In the genomic region with DNA sequence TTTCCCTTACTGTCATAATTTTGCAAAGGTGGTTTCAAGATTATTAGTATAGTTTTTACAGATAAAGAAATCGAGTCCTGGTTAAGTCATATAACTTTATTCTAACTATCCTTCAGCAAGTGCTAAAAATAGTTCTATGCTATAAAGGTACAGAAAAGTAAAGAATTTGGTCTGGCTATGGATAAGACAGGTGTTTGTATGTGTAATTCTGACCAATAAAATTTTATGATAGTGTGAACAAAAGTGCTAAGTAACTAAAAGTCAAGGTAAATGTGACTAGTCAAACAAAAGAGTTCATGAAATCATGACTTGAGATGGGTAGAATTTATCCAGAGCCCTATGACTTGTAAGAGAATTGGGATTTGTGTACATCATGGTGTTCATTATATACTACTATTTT, we compare ENCODE assay signal across 23 cellular contexts.
A peak's percentile ranks its signal among the peaks of the same experiment; 100 is the strongest.
DNase-seq lines count a peak whose midpoint lies in the region; ATAC-seq, FAIRE-seq and TF ChIP-seq lines count a peak whose summit lies in the region.
"Had no signal": no experiment of that assay in that cellular context is flagged by ENCODE, and none has a peak within 500 bp of the region (broad histone marks: within the 10 kb centered on the region; RNA-seq: fewer than 3 reads in every experiment).

No MANE protein-coding gene starts in this region.

- in situ Hi-C loops in HAP-1 (cut with MboI; ENCODE audit: low sequenced_read_pairs): no loop called here

- no peak overlapping the region for H3K4me3 ChIP-seq in OCI-LY1 (ENCODE audit: low read depth, low read length, poor library complexity, severe bottlenecking)
- no peak overlapping the region for H3K4me3 ChIP-seq in colonic mucosa
- H3K4me3 ChIP-seq in pancreas: no peak overlapping the region
- H3K4me3 ChIP-seq in HAP-1: no peak overlapping the region
- no peak overlapping the region for H3K4me3 ChIP-seq in adrenal gland
- H3K4me3 ChIP-seq: BLaER1, GM12878, GM23338 had no signal

- no peaks in the 10 kb centered on the region; the same call in 1 of the 2 replicates for H3K36me3 ChIP-seq in OCI-LY1 (ENCODE audit: insufficient read depth, low read length)
- no peaks in the 10 kb centered on the region for H3K36me3 ChIP-seq in colonic mucosa
- no peaks in the 10 kb centered on the region for H3K36me3 ChIP-seq in pancreas
- no peaks in the 10 kb centered on the region for H3K36me3 ChIP-seq in HAP-1 (replicated peaks)
- H3K36me3 ChIP-seq in adrenal gland (replicated peaks in 1 of 2): no peaks in the 10 kb centered on the region

- H3K9ac ChIP-seq in OCI-LY1 (ENCODE audit: low read length) (no peak overlapping the region), colonic mucosa (ENCODE audit: low read depth in 2 of 2, low read length in 2 of 2) (no peak overlapping the region)
- H3K9ac ChIP-seq: BLaER1 had no signal

- intact Hi-C loops in colonic mucosa (cut with DNase I) (no loop called here), left colon (cut with DNase I, micrococcal nuclease) (no loop called here), pancreas (cut with DNase I) (no loop called here), adrenal gland (cut with DNase I) (no loop called here)

- TF ChIP-seq CTCF in OCI-LY1 (IDR thresholded peaks at IDR 0.05; ENCODE audit: low read length) (no peak), colonic mucosa (IDR thresholded peaks at IDR 0.05) (no peak), pancreas (IDR thresholded peaks at IDR 0.05) (no peak), adrenal gland (IDR thresholded peaks at IDR 0.05) (no peak)

- peak; percentile 23 for FAIRE-seq in pancreas (lab: Jason Lieb, UNC)
- FAIRE-seq: A204.1, GM12878, GM19239 had no signal

- no peak overlapping the region for H3K4me2 ChIP-seq in OCI-LY1 (ENCODE audit: low read length)
- H3K4me2 ChIP-seq: BLaER1, GM23338 had no signal

- H3K27me3 ChIP-seq in OCI-LY1 (ENCODE audit: insufficient read depth, low read length): no peaks in the 10 kb centered on the region
- no peaks in the 10 kb centered on the region for H3K27me3 ChIP-seq in colonic mucosa
- no peaks in the 10 kb centered on the region for H3K27me3 ChIP-seq in pancreas
- no peaks in the 10 kb centered on the region for H3K27me3 ChIP-seq in HAP-1 (ENCODE audit: low read depth)
- H3K27me3 ChIP-seq in adrenal gland: no peaks in the 10 kb centered on the region
- H3K27me3 ChIP-seq: BLaER1 had no signal

- ATAC-seq in left colon: peak; percentile 76
- ATAC-seq in pancreas: no peak
- ATAC-seq: CD8-positive, alpha-beta T cell; GM12878; GM23338 had no signal

- no peak overlapping the region for H2AFZ ChIP-seq in OCI-LY1 (ENCODE audit: low read length)
- H2AFZ ChIP-seq: GM23338 had no signal

- DNase-seq in colonic mucosa (no peak), left colon (no peak), pancreas (no peak), MV-4-11 (lab: John Stamatoyannopoulos, UW) (no peak), DMS 273 treated with DMSO at 0.1 percent for 48 hours (lab: John Stamatoyannopoulos, UW) (no peak), HAP-1 (ENCODE audit: low spot score in 2 of 2) (no peak), adrenal gland (no peak)
- DNase-seq: Caco-2; CD4-positive, CD25-positive, alpha-beta regulatory T cell; CD8-positive, alpha-beta T cell; DMS79; EL; GDM1; H9; HFFc6 had no signal

- no peaks in the 10 kb centered on the region for H3K79me2 ChIP-seq in OCI-LY1 (ENCODE audit: insufficient read depth, low read length)

- no peaks in the 10 kb centered on the region for H3K9me2 ChIP-seq in OCI-LY1 (ENCODE audit: low read depth, low read length)

- 94 to 95% methylated on average over 1 of the region's 1 CpG for WGBS in pancreas, 2 donors
- 93 to 97% (median 97%) methylated on average over 1 of the region's 1 CpG for WGBS in adrenal gland, 4 donors

- 0 out of 2 replicates have a peak, but pooled peaks cover 3% of the 10 kb centered on the region for H3F3A ChIP-seq in OCI-LY1 (ENCODE audit: insufficient read depth, low read length)

- H4K20me1 ChIP-seq in OCI-LY1 (ENCODE audit: insufficient read depth, low read length): no peaks in the 10 kb centered on the region
- H4K20me1 ChIP-seq: BLaER1 had no signal

- peak overlapping the region; percentile 23 for H3K27ac ChIP-seq in OCI-LY1 (ENCODE audit: low read depth, low read length, poor library complexity, severe bottlenecking)
- peak overlapping the region; percentile 59 for H3K27ac ChIP-seq in colonic mucosa
- no peak overlapping the region for H3K27ac ChIP-seq in pancreas
- no peak overlapping the region for H3K27ac ChIP-seq in adrenal gland
- H3K27ac ChIP-seq: 22Rv1, BLaER1, C4-2B had no signal

- H3K9me3 ChIP-seq in OCI-LY1 (ENCODE audit: low read length) (peaks cover 11% of the 10 kb centered on the region), colonic mucosa (no peaks in the 10 kb centered on the region), pancreas (no peaks in the 10 kb centered on the region), HAP-1 (peaks cover 4% of the 10 kb centered on the region; the same call in 1 of the 2 replicates), adrenal gland (replicated peaks in 1 of 3) (no peaks in the 10 kb centered on the region)

- no peak for TF ChIP-seq POLR2A in adrenal gland (IDR thresholded peaks at IDR 0.05)

- H3K4me1 ChIP-seq in OCI-LY1 (ENCODE audit: insufficient read depth, low read length, severe bottlenecking): peaks cover 35% of the 10 kb centered on the region
- H3K4me1 ChIP-seq in colonic mucosa: peaks cover 4% of the 10 kb centered on the region
- no peaks in the 10 kb centered on the region for H3K4me1 ChIP-seq in pancreas
- H3K4me1 ChIP-seq in HAP-1: peaks cover 18% of the 10 kb centered on the region
- no peaks in the 10 kb centered on the region for H3K4me1 ChIP-seq in adrenal gland (replicated peaks in 1 of 2)
- H3K4me1 ChIP-seq: BLaER1 had no signal

Comparison
In these comparisons a context has a peak if more than half of its experiments do, and no peak if none do; other contexts are left out.
1. H3K27ac ChIP-seq: peak in OCI-LY1 (single experiment) and colonic mucosa (single experiment); none in pancreas (0 of 4) and adrenal gland (0 of 5).